ENCODE assay signal across 21 cellular contexts in genomic region chr5:56849671-56850070, GRCh38. TPM values are rescaled to one million over a fixed set of nuclear protein-coding genes. Genes with fewer than 3 reads are reported as not detected.
DNase-seq lines count a peak whose midpoint lies in the region; ATAC-seq and TF ChIP-seq lines count a peak whose summit lies in the region.
"Had no signal": no experiment of that assay in that cellular context is flagged by ENCODE, and none has a peak within 500 bp of the region (broad histone marks: within the 10 kb centered on the region; RNA-seq: fewer than 3 reads in every experiment).

No MANE protein-coding gene starts in this region.

- TF ChIP-seq CTCF in colonic mucosa (IDR thresholded peaks at IDR 0.05): no peak

- no peak for DNase-seq in activated CD4-positive, CD25-positive, alpha-beta regulatory T cell treated with anti-CD3 and anti-CD28 coated beads, Interleukin-2, amount 50 U/mL, for 72 hours
- peak in 1 of 5 donors; percentile 24 for DNase-seq in CD8-positive, alpha-beta memory T cell
- DNase-seq in naive thymus-derived CD4-positive, alpha-beta T cell: peak in 2 of 9 donors; percentile 10 to 25
- DNase-seq in NCI-H2227 treated with DMSO at 0.1 percent for 48 hours (lab: John Stamatoyannopoulos, UW) (no peak), colonic mucosa (no peak)
- DNase-seq: activated gamma-delta T cell; H9; left cardiac atrium; mucosa of descending colon; NCI-H1694; NCI-H446 treated with DMSO at 0.1 percent for 48 hours; ovary; SHP77; stimulated activated CD4-positive, alpha-beta T cell treated with anti-CD3 and anti-CD28 coated beads, Interleukin-4, amount 100 ng/mL, for 24 hours; upper lobe of right lung had no signal

- H3K4me1 ChIP-seq in CD8-positive, alpha-beta memory T cell (ENCODE audit: insufficient read depth, low read length): peaks cover 94% of the 10 kb centered on the region
- peaks cover 50 to 90% of the 10 kb centered on the region in 2 donors for H3K4me1 ChIP-seq in naive thymus-derived CD4-positive, alpha-beta T cell (ENCODE audit: control insufficient read depth in 2 of 2, insufficient read depth in 2 of 2, low read length in 2 of 2)
- H3K4me1 ChIP-seq in colonic mucosa: peaks cover 12% of the 10 kb centered on the region

- peak overlapping the region in 6 of 7 donors; percentile 31 to 80 (median 46) for H3K4me3 Mint-ChIP-seq in CD8-positive, alpha-beta memory T cell
- H3K4me3 Mint-ChIP-seq in activated T-helper 17 cell treated with anti-CD3 and anti-CD28 coated beads, Interleukin-2, amount 50 U/mL, for 72 hours: peak overlapping the region; percentile 89
- H3K4me3 Mint-ChIP-seq in naive thymus-derived CD4-positive, alpha-beta T cell: peak overlapping the region in 9 of 10 donors; percentile 44 to 72 (median 66)
- H3K4me3 Mint-ChIP-seq: H9 had no signal

- peaks cover 0 to 2% (median 1%) of the 10 kb centered on the region in 3 donors for H3K36me3 Mint-ChIP-seq in CD8-positive, alpha-beta memory T cell
- H3K36me3 Mint-ChIP-seq in activated T-helper 17 cell treated with anti-CD3 and anti-CD28 coated beads, Interleukin-2, amount 50 U/mL, for 72 hours (ENCODE audit: low read depth): peaks cover 5% of the 10 kb centered on the region
- peaks cover 0 to 15% (median 0%) of the 10 kb centered on the region in 5 donors for H3K36me3 Mint-ChIP-seq in naive thymus-derived CD4-positive, alpha-beta T cell

- no peaks in the 10 kb centered on the region for H3K27me3 Mint-ChIP-seq in CD8-positive, alpha-beta memory T cell
- H3K27me3 Mint-ChIP-seq in activated T-helper 17 cell treated with anti-CD3 and anti-CD28 coated beads, Interleukin-2, amount 50 U/mL, for 72 hours: no peaks in the 10 kb centered on the region
- H3K27me3 Mint-ChIP-seq in naive thymus-derived CD4-positive, alpha-beta T cell: no peaks in the 10 kb centered on the region

- H3K9me3 Mint-ChIP-seq in CD8-positive, alpha-beta memory T cell: no peaks in the 10 kb centered on the region
- no peaks in the 10 kb centered on the region for H3K9me3 Mint-ChIP-seq in activated T-helper 17 cell treated with anti-CD3 and anti-CD28 coated beads, Interleukin-2, amount 50 U/mL, for 72 hours
- H3K9me3 Mint-ChIP-seq in naive thymus-derived CD4-positive, alpha-beta T cell: no peaks in the 10 kb centered on the region
- H3K9me3 Mint-ChIP-seq: H9 had no signal

- no peaks in the 10 kb centered on the region for H3K36me3 ChIP-seq in CD8-positive, alpha-beta memory T cell (ENCODE audit: insufficient read depth, low read length)
- no peaks in the 10 kb centered on the region for H3K36me3 ChIP-seq in naive thymus-derived CD4-positive, alpha-beta T cell (ENCODE audit: control insufficient read depth in 2 of 3, insufficient read depth in 3 of 3, low read length in 3 of 3)
- no peaks in the 10 kb centered on the region for H3K36me3 ChIP-seq in colonic mucosa
- H3K36me3 ChIP-seq: ovary, upper lobe of right lung had no signal

- no peak overlapping the region for H3K27ac ChIP-seq in CD8-positive, alpha-beta memory T cell (ENCODE audit: low read depth, low read length)
- H3K27ac ChIP-seq in naive thymus-derived CD4-positive, alpha-beta T cell (ENCODE audit: low read depth, low read length): no peak overlapping the region
- no peak overlapping the region for H3K27ac ChIP-seq in colonic mucosa
- H3K27ac ChIP-seq: 22Rv1, hepatocyte, ovary, upper lobe of right lung had no signal

- no peaks in the 10 kb centered on the region for H3K27me3 ChIP-seq in CD8-positive, alpha-beta memory T cell (ENCODE audit: insufficient read depth, low read length, poor library complexity, severe bottlenecking)
- no peaks in the 10 kb centered on the region for H3K27me3 ChIP-seq in naive thymus-derived CD4-positive, alpha-beta T cell (ENCODE audit: control insufficient read depth in 2 of 2, insufficient read depth in 2 of 2, low read length in 2 of 2)
- no peaks in the 10 kb centered on the region for H3K27me3 ChIP-seq in colonic mucosa
- H3K27me3 ChIP-seq: hepatocyte, ovary, upper lobe of right lung had no signal

- H3K9ac ChIP-seq in colonic mucosa (ENCODE audit: low read depth in 2 of 2, low read length in 2 of 2): no peak overlapping the region

- H3K9me3 ChIP-seq in CD8-positive, alpha-beta memory T cell (ENCODE audit: low read length): no peaks in the 10 kb centered on the region
- no peaks in the 10 kb centered on the region for H3K9me3 ChIP-seq in naive thymus-derived CD4-positive, alpha-beta T cell (ENCODE audit: control insufficient read depth in 2 of 3, low read length in 3 of 3)
- no peaks in the 10 kb centered on the region for H3K9me3 ChIP-seq in colonic mucosa
- H3K9me3 ChIP-seq: mucosa of descending colon, ovary, upper lobe of right lung had no signal

- intact Hi-C loops in naive thymus-derived CD4-positive, alpha-beta T cell (cut with micrococcal nuclease): loop anchor here (2.0 to 5.0 kb wide), 2 partner anchors 13 to 577 kb away; no protein-coding TSS in a partner anchor
- intact Hi-C loops in colonic mucosa (cut with DNase I): no loop called here

- CTCF ChIA-PET in CD8-positive, alpha-beta memory T cell (lab: Charles Lee): no interaction called here
- CTCF ChIA-PET in naive thymus-derived CD4-positive, alpha-beta T cell (lab: Charles Lee): no interaction called here

- POLR2A ChIA-PET in CD8-positive, alpha-beta memory T cell (lab: Charles Lee): no interaction called here
- POLR2A ChIA-PET in naive thymus-derived CD4-positive, alpha-beta T cell (lab: Charles Lee): no interaction called here

- H3K4me1 Mint-ChIP-seq in CD8-positive, alpha-beta memory T cell: peaks cover 84 to 96% (median 94%) of the 10 kb centered on the region in 3 donors
- H3K4me1 Mint-ChIP-seq in activated T-helper 17 cell treated with anti-CD3 and anti-CD28 coated beads, Interleukin-2, amount 50 U/mL, for 72 hours: peaks cover 54% of the 10 kb centered on the region
- H3K4me1 Mint-ChIP-seq in naive thymus-derived CD4-positive, alpha-beta T cell: peaks cover 77 to 98% (median 90%) of the 10 kb centered on the region in 7 donors

- H3K4me3 ChIP-seq in CD8-positive, alpha-beta memory T cell (ENCODE audit: low read length): no peak overlapping the region
- peak overlapping the region; percentile 17 for H3K4me3 ChIP-seq in naive thymus-derived CD4-positive, alpha-beta T cell (ENCODE audit: low read length)
- no peak overlapping the region for H3K4me3 ChIP-seq in colonic mucosa
- H3K4me3 ChIP-seq: hepatocyte, mucosa of descending colon, ovary, skin epidermis, upper lobe of right lung had no signal

- peak; percentile 55 to 87 for ATAC-seq in activated CD4-positive, CD25-positive, alpha-beta regulatory T cell treated with anti-CD3 and anti-CD28 coated beads, Interleukin-2, amount 50 U/mL, for 24 hours
- peak; percentile 81 for ATAC-seq in activated T-helper 17 cell treated with anti-CD3 and anti-CD28 coated beads, Interleukin-2, amount 50 U/mL, for 72 hours (replicated peaks)
- peak; percentile 59 for ATAC-seq in naive thymus-derived CD4-positive, alpha-beta T cell
- ATAC-seq in GM19351 (IDR thresholded peaks at IDR 0.05; ENCODE audit: unreplicated experiment): no peak
- ATAC-seq: left cardiac atrium, mucosa of descending colon had no signal

- H3K27ac Mint-ChIP-seq in CD8-positive, alpha-beta memory T cell: peak overlapping the region; percentile 1 to 87 (median 66)
- peak overlapping the region; percentile 93 for H3K27ac Mint-ChIP-seq in activated T-helper 17 cell treated with anti-CD3 and anti-CD28 coated beads, Interleukin-2, amount 50 U/mL, for 72 hours
- peak overlapping the region; percentile 8 to 88 (median 66) for H3K27ac Mint-ChIP-seq in naive thymus-derived CD4-positive, alpha-beta T cell
- H3K27ac Mint-ChIP-seq: H9 had no signal

RNA-seq across cellular contexts. Expression of gene MAP3K1, which starts 34.3 kb away (rescaled TPM):
- total RNA-seq in CD8-positive, alpha-beta memory T cell: 10 to 100 TPM; 18.1 to 18.7 TPM
- 34.6 TPM for polyA plus RNA-seq in CD8-positive, alpha-beta memory T cell
- total RNA-seq in activated T-helper 17 cell treated with anti-CD3 and anti-CD28 coated beads, Interleukin-2, amount 50 U/mL, for 72 hours: 10 to 100 TPM; 26.5 to 29.1 TPM
- total RNA-seq in naive thymus-derived CD4-positive, alpha-beta T cell: 10 to 100 TPM; 54.4 to 85.4 (median 77.3) TPM
- polyA plus RNA-seq in naive thymus-derived CD4-positive, alpha-beta T cell: 10 to 100 TPM; 43.0 to 55.3 TPM
- total RNA-seq in colonic mucosa: 10 to 100 TPM; 12.2 to 12.6 TPM

RNA-seq across cellular contexts. Expression of gene SETD9, which starts 59.7 kb away (rescaled TPM):
- total RNA-seq in CD8-positive, alpha-beta memory T cell: 10 to 100 TPM; 13.9 to 15.0 TPM
- 8.8 TPM for polyA plus RNA-seq in CD8-positive, alpha-beta memory T cell
- 10 to 100 TPM in 1 of 2 donors, 1 to 10 TPM in 1; 5.0 to 14.5 TPM for total RNA-seq in activated T-helper 17 cell treated with anti-CD3 and anti-CD28 coated beads, Interleukin-2, amount 50 U/mL, for 72 hours
- 1 to 10 TPM; 3.7 to 9.7 (median 6.6) TPM for total RNA-seq in naive thymus-derived CD4-positive, alpha-beta T cell
- polyA plus RNA-seq in naive thymus-derived CD4-positive, alpha-beta T cell: 10 to 100 TPM; 11.3 to 11.4 TPM
- 10 to 100 TPM in 1 of 2 donors, 1 to 10 TPM in 1; 7.6 to 18.5 TPM for total RNA-seq in colonic mucosa
